Comparison of ENCODE assay signal across 8 cellular contexts in the genomic region with DNA sequence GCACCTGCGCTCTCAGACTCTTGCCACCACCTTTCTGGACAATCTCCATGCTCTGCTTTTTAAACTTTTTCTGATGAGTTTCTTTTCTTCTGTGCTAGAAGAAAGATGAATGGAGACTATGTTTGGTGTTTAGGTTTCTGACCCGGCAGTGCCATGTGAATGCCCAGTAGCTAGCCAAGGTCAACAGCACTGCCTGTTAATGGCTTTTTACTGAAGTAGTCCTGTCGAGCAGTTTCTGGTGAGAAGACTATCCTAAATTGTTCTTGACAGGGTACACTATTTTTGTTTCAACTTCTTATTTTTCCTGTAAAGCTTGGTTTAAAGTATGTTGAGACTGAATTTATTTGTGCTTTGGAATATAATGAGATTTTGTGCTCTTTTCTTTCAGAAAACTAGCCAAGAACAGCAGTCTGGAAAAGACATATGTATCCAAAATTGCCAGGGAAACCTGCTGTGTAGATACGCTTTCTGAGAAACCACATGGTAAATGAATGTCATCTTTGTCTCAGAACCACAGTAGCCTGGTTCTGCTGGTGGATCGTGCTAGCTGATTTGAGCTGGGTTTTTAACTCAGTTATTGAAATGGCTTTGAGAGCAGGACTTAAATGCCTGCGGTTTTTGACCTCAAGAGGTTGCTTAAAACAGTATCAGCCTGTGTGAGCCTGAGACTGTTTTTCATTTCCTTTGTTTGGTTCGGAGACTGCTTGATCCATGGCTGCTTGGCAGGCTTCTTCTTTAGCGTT. TPM values are rescaled to one million over a fixed set of nuclear protein-coding genes. Genes with fewer than 3 reads are reported as not detected.
A peak's percentile ranks its signal among the peaks of the same experiment; 100 is the strongest.
DNase-seq lines count a peak whose midpoint lies in the region; ATAC-seq, FAIRE-seq and TF ChIP-seq lines count a peak whose summit lies in the region.

No MANE protein-coding gene starts in this region.

- peaks cover 14% of the 10 kb centered on the region for H3K79me2 ChIP-seq in mammary epithelial cell (ENCODE audit: insufficient read depth, low read length)

- H3K27ac Mint-ChIP-seq in activated naive CD4-positive, alpha-beta T cell treated with anti-CD3 and anti-CD28 coated beads, Interleukin-2, amount 50 U/mL, for 24 hours = peak overlapping the region; percentile 41
- peak overlapping the region; percentile 94 for H3K27ac Mint-ChIP-seq in osteocyte (ENCODE audit: unreplicated experiment)

- H3K4me3 Mint-ChIP-seq in activated naive CD4-positive, alpha-beta T cell treated with anti-CD3 and anti-CD28 coated beads, Interleukin-2, amount 50 U/mL, for 24 hours = peak overlapping the region; percentile 15
- H3K4me3 Mint-ChIP-seq in osteocyte (ENCODE audit: unreplicated experiment) = peak overlapping the region; percentile 32

- CTCF ChIA-PET in mammary epithelial cell (lab: Charles Lee; ENCODE audit: low non-redundant PET) = interaction anchor here (0.6 kb wide), 1 partner anchor 86 kb away, joined by 3 read pairs; no protein-coding TSS in a partner anchor

- peaks cover 19% of the 10 kb centered on the region for H3K36me3 Mint-ChIP-seq in activated naive CD4-positive, alpha-beta T cell treated with anti-CD3 and anti-CD28 coated beads, Interleukin-2, amount 50 U/mL, for 24 hours
- H3K36me3 Mint-ChIP-seq in osteocyte (ENCODE audit: unreplicated experiment) = peaks cover 10% of the 10 kb centered on the region

- intact Hi-C loops in mammary epithelial cell (cut with micrococcal nuclease) = no loop called here

- TF ChIP-seq CTCF in LNCaP clone FGC (IDR thresholded peaks at IDR 0.05; ENCODE audit: control insufficient read depth, extremely low read depth, insufficient read depth) (no peak), mammary epithelial cell (conservative IDR thresholded peaks at IDR 0.05 in 1 of 2, IDR thresholded peaks at IDR 0.05 in 1 of 2; ENCODE audit: extremely low read depth in 1 of 2, insufficient read depth in 1 of 2, low read depth in 1 of 2, low read length in 2 of 2) (no peak), osteocyte (IDR thresholded peaks at IDR 0.05) (no peak)

- H3K27me3 ChIP-seq in mammary epithelial cell (ENCODE audit: insufficient read depth, low read length) = no peaks in the 10 kb centered on the region

- H3K27me3 Mint-ChIP-seq in activated naive CD4-positive, alpha-beta T cell treated with anti-CD3 and anti-CD28 coated beads, Interleukin-2, amount 50 U/mL, for 24 hours = no peaks in the 10 kb centered on the region
- no peaks in the 10 kb centered on the region for H3K27me3 Mint-ChIP-seq in osteocyte (ENCODE audit: unreplicated experiment)

- 71% methylated on average over 8 of the region's 8 CpGs for WGBS in mammary epithelial cell (ENCODE audit: low coverage, missing lambda C conversion rate)

- no peaks in the 10 kb centered on the region for H3K9me3 Mint-ChIP-seq in activated naive CD4-positive, alpha-beta T cell treated with anti-CD3 and anti-CD28 coated beads, Interleukin-2, amount 50 U/mL, for 24 hours
- no peaks in the 10 kb centered on the region for H3K9me3 Mint-ChIP-seq in osteocyte (ENCODE audit: unreplicated experiment)

- no peak for DNase-seq in activated naive CD4-positive, alpha-beta T cell (lab: John Stamatoyannopoulos, UW)
- DNase-seq in LNCaP clone FGC (ENCODE audit: low read depth) = peak; percentile 22
- DNase-seq in mammary epithelial cell = peak; percentile 71
- DNase-seq in osteocyte (ENCODE audit: extremely low spot score, unreplicated experiment) = no peak
- DNase-seq in frontal cortex (ENCODE audit: low spot score in 2 of 2) = no peak

- in situ Hi-C loops in mammary epithelial cell (cut with MboI; ENCODE audit: low sequenced_read_pairs in 2 of 2) = no loop called here

- ATAC-seq in HG02852 (IDR thresholded peaks at IDR 0.05; ENCODE audit: unreplicated experiment) = no peak
- ATAC-seq in HG02623 (IDR thresholded peaks at IDR 0.05; ENCODE audit: unreplicated experiment) = no peak

- BruUV-seq in mammary epithelial cell (replicated peaks; lab: Mats Ljungman, UMichigan) = no TSS peak

- H2AFZ ChIP-seq in mammary epithelial cell (ENCODE audit: low read depth, low read length) = no peak overlapping the region

- H3K4me1 ChIP-seq in mammary epithelial cell (ENCODE audit: insufficient read depth, low read length) = peaks cover 11% of the 10 kb centered on the region

- H3K27ac ChIP-seq in mammary epithelial cell (ENCODE audit: insufficient read depth, low read depth, low read length) = peak overlapping the region; percentile 55

- H4K20me1 ChIP-seq in mammary epithelial cell (ENCODE audit: insufficient read depth, low read length) = no peaks in the 10 kb centered on the region

- FAIRE-seq in frontal cortex (lab: Jason Lieb, UNC) = no peak

- H3K9me3 ChIP-seq in mammary epithelial cell (replicated peaks; ENCODE audit: insufficient read depth, low read length) = no peaks in the 10 kb centered on the region

- H3K36me3 ChIP-seq in mammary epithelial cell (ENCODE audit: insufficient read depth, low read length) = peaks cover 3% of the 10 kb centered on the region

- peak overlapping the region; percentile 23 for H3K4me2 ChIP-seq in mammary epithelial cell (ENCODE audit: insufficient read depth, low read depth, low read length)

- dilution Hi-C loops in mammary epithelial cell (cut with HindIII; ENCODE audit: low sequenced_read_pairs) = no loop called here

- H3K4me1 Mint-ChIP-seq in activated naive CD4-positive, alpha-beta T cell treated with anti-CD3 and anti-CD28 coated beads, Interleukin-2, amount 50 U/mL, for 24 hours = peaks cover 87% of the 10 kb centered on the region
- peaks cover 75% of the 10 kb centered on the region for H3K4me1 Mint-ChIP-seq in osteocyte (ENCODE audit: unreplicated experiment)

- no peak overlapping the region for H3K9ac ChIP-seq in mammary epithelial cell (ENCODE audit: insufficient read depth, low read length)

- H3K4me3 ChIP-seq in LNCaP clone FGC (ENCODE audit: low read depth, low read length) (no peak overlapping the region), mammary epithelial cell (replicated peaks in 1 of 3; ENCODE audit: insufficient read depth in 1 of 3, low read depth in 2 of 3, low read length in 3 of 3) (no peak overlapping the region)

RNA-seq across cellular contexts. Expression of gene KCNS1, which starts 48.1 kb away (rescaled TPM):
- total RNA-seq in mammary epithelial cell = under 1 TPM; 0.26 to 0.33 TPM
- polyA plus RNA-seq in mammary epithelial cell = 0.32 TPM
- 0.62 TPM for polyA minus RNA-seq in mammary epithelial cell
- 0.26 and 0.30 TPM in 2 replicates for total RNA-seq in osteocyte
- 1.2 TPM for total RNA-seq in frontal cortex

Comparison
In these comparisons a context has a peak if more than half of its experiments do, and no peak if none do; other contexts are left out.
1. DNase-seq: peak in LNCaP clone FGC (single experiment) and mammary epithelial cell (single experiment); none in activated naive CD4-positive, alpha-beta T cell (0 of 4), osteocyte (single experiment) and frontal cortex (0 of 2).